In genomic region chr17:73782641-73783381, GRCh38 we compare ENCODE assay signal across 11 cellular contexts.
DNase-seq lines count a peak whose midpoint lies in the region; ATAC-seq and TF ChIP-seq lines count a peak whose summit lies in the region.
"Had no signal": no experiment of that assay in that cellular context is flagged by ENCODE, and none has a peak within 500 bp of the region (broad histone marks: within the 10 kb centered on the region; RNA-seq: fewer than 3 reads in every experiment).

No MANE protein-coding gene starts in this region.

- H4K20me1 ChIP-seq in HCT116 (ENCODE audit: insufficient read depth), result no peaks in the 10 kb centered on the region
- no peaks in the 10 kb centered on the region for H4K20me1 ChIP-seq in PC-3 (ENCODE audit: low read length)

- H3K36me3 ChIP-seq in HCT116 (ENCODE audit: control insufficient read depth in 1 of 2, insufficient read depth in 2 of 2, low read length in 2 of 2) (no peaks in the 10 kb centered on the region), PC-3 (ENCODE audit: low read depth, low read length) (no peaks in the 10 kb centered on the region), mucosa of descending colon (ENCODE audit: low read depth) (no peaks in the 10 kb centered on the region)

- H2AFZ ChIP-seq in HCT116 (ENCODE audit: low read depth, low read length, poor library complexity, severe bottlenecking), result no peak overlapping the region
- H2AFZ ChIP-seq in PC-3 (ENCODE audit: low read length), result no peak overlapping the region

- H3K9me3 ChIP-seq in HCT116 (ENCODE audit: control insufficient read depth in 1 of 2, insufficient read depth in 1 of 2, low read depth in 1 of 2, low read length in 2 of 2) (no peaks in the 10 kb centered on the region), PC-3 (ENCODE audit: low read length) (no peaks in the 10 kb centered on the region), mucosa of descending colon (no peaks in the 10 kb centered on the region)

- H3K4me3 ChIP-seq in HCT116 (replicated peaks in 1 of 2; ENCODE audit: low read depth in 1 of 2, low read length in 2 of 2) (no peak overlapping the region), PC-3 (ENCODE audit: low read length) (no peak overlapping the region), mucosa of descending colon (no peak overlapping the region)
- H3K4me3 ChIP-seq: coronary artery had no signal

- no peak for TF ChIP-seq POLR2A in HCT116 (IDR thresholded peaks at IDR 0.05; ENCODE audit: borderline replicate concordance, extremely low read depth, insufficient read depth, insufficient read length)

- RAD21 ChIA-PET in HCT116 (lab: Charles Lee; ENCODE audit: low non-redundant PET in 1 of 2, low total read pairs in 2 of 2, uncharacterized antibody in 2 of 2, unreplicated experiment in 2 of 2), result no interaction called here

- no peaks in the 10 kb centered on the region for H3K36me3 Mint-ChIP-seq in activated naive CD4-positive, alpha-beta T cell treated with anti-CD3 and anti-CD28 coated beads for 36 hours (ENCODE audit: low read depth)

- ATAC-seq in HCT116 (peak; percentile 87), PC-3 (no peak), mucosa of descending colon (peak; percentile 47), GM21717 (IDR thresholded peaks at IDR 0.05; ENCODE audit: unreplicated experiment) (no peak), GM21576 (IDR thresholded peaks at IDR 0.05; ENCODE audit: unreplicated experiment) (no peak)

- H3K79me2 ChIP-seq in HCT116 (ENCODE audit: insufficient read depth, low read length), result no peaks in the 10 kb centered on the region
- no peaks in the 10 kb centered on the region for H3K79me2 ChIP-seq in PC-3 (ENCODE audit: low read length)

- CTCF ChIA-PET in HCT116 (lab: Charles Lee) (interaction anchor here (0.6 to 1.7 kb wide), 8 partner anchors 9 to 354 kb away, joined by 3 to 6 read pairs (median 4); no protein-coding TSS in a partner anchor), PC-3 (lab: Charles Lee) (no interaction called here)
- CTCF ChIA-PET in activated naive CD4-positive, alpha-beta T cell treated with anti-CD3 and anti-CD28 coated beads for 36 hours (lab: Charles Lee), result interaction anchor here (0.9 kb wide), 1 partner anchor 353 kb away, joined by 5 read pairs; no protein-coding TSS in a partner anchor

- H3K27me3 ChIP-seq in HCT116 (ENCODE audit: insufficient read depth, low read length) (peaks cover 61% of the 10 kb centered on the region; the same call in 1 of the 2 replicates), PC-3 (ENCODE audit: low read length) (peaks cover 70% of the 10 kb centered on the region)

- H3K9me3 Mint-ChIP-seq in activated naive CD4-positive, alpha-beta T cell treated with anti-CD3 and anti-CD28 coated beads for 36 hours, result no peaks in the 10 kb centered on the region

- POLR2A ChIA-PET in HCT116 (lab: Charles Lee), result no interaction called here
- POLR2A ChIA-PET in PC-3 (lab: Charles Lee; ENCODE audit: unreplicated experiment), result no interaction called here

- DNase-seq in NCI-H2107 treated with DMSO at 0.1 percent for 48 hours (lab: John Stamatoyannopoulos, UW; ENCODE audit: unreplicated experiment) (peak; percentile 18), NCI-H2107 (lab: John Stamatoyannopoulos, UW) (no peak), HCT116 (ENCODE audit: low read depth, low spot score) (peak; percentile 74), PC-3 (peak; percentile 18), mucosa of descending colon (peak in 2 of 3 donors; percentile 32 to 53)
- DNase-seq in activated naive CD4-positive, alpha-beta T cell treated with anti-CD3 and anti-CD28 coated beads for 36 hours, result no peak
- DNase-seq: mesenchymal stem cell, NCI-H2227 treated with DMSO at 0.1 percent for 48 hours had no signal

- peaks cover 15% of the 10 kb centered on the region for H3K4me1 Mint-ChIP-seq in activated naive CD4-positive, alpha-beta T cell treated with anti-CD3 and anti-CD28 coated beads for 36 hours (ENCODE audit: low read depth)

- H3K4me1 ChIP-seq in HCT116 (ENCODE audit: control insufficient read depth in 1 of 2, insufficient read depth in 2 of 2, low read length in 2 of 2), result peaks cover 0 to 8% of the 10 kb centered on the region in 2 experiments; a peak in 2 of 4 replicates
- H3K4me1 ChIP-seq in PC-3 (ENCODE audit: insufficient read depth, low read length), result peaks cover 7% of the 10 kb centered on the region; the same call in 1 of the 2 replicates
- peaks cover 3% of the 10 kb centered on the region for H3K4me1 ChIP-seq in mucosa of descending colon (ENCODE audit: low read depth)

- no peak overlapping the region for H3K9ac ChIP-seq in HCT116 (ENCODE audit: low read length)
- no peak overlapping the region for H3K9ac ChIP-seq in PC-3 (ENCODE audit: low read length)

- H3F3A ChIP-seq in PC-3 (ENCODE audit: low read length, unreplicated experiment), result no peaks in the 10 kb centered on the region

- H3K4me3 Mint-ChIP-seq in activated naive CD4-positive, alpha-beta T cell treated with anti-CD3 and anti-CD28 coated beads for 36 hours, result no peak overlapping the region

- TF ChIP-seq CTCF in HCT116 (IDR thresholded peaks at IDR 0.05 in 2 of 3, conservative IDR thresholded peaks at IDR 0.05 in 1 of 3; ENCODE audit: borderline replicate concordance in 1 of 3, insufficient read depth in 1 of 3, low read depth in 2 of 3, low read length in 2 of 3), result peak; percentile 73 to 96 (median 91)
- TF ChIP-seq CTCF in PC-3 (conservative IDR thresholded peaks at IDR 0.05; ENCODE audit: low read depth, low read length), result peak; percentile 41
- TF ChIP-seq CTCF in mucosa of descending colon (IDR thresholded peaks at IDR 0.05), result no peak

- TF ChIP-seq RAD21 in HCT116 (IDR thresholded peaks at IDR 0.05; ENCODE audit: low read depth), result peak; percentile 86

- BruUV-seq in HCT116 (replicated peaks; lab: Mats Ljungman, UMichigan) (no TSS peak), PC-3 (replicated peaks; lab: Mats Ljungman, UMichigan) (no TSS peak)

- intact Hi-C loops in HCT116 (cut with micrococcal nuclease) (loop anchor here (1.0 to 10.0 kb wide), 4 partner anchors 126 to 528 kb away; no protein-coding TSS in a partner anchor), PC-3 (cut with micrococcal nuclease) (no loop called here), mucosa of descending colon (cut with DNase I, micrococcal nuclease) (no loop called here)
- intact Hi-C loops in activated naive CD4-positive, alpha-beta T cell treated with anti-CD3 and anti-CD28 coated beads for 36 hours (cut with micrococcal nuclease), result no loop called here

- no peaks in the 10 kb centered on the region for H3K27me3 Mint-ChIP-seq in activated naive CD4-positive, alpha-beta T cell treated with anti-CD3 and anti-CD28 coated beads for 36 hours (ENCODE audit: low read depth)

- no peak overlapping the region for H3K27ac ChIP-seq in HCT116 (ENCODE audit: low read depth, low read length)
- H3K27ac ChIP-seq in PC-3 (ENCODE audit: low read length), result no peak overlapping the region
- H3K27ac ChIP-seq: coronary artery had no signal

- H3K9me2 ChIP-seq in HCT116 (ENCODE audit: insufficient read depth), result no peaks in the 10 kb centered on the region
- no peaks in the 10 kb centered on the region for H3K9me2 ChIP-seq in PC-3 (replicated peaks; ENCODE audit: low read length)

- H3K4me2 ChIP-seq in HCT116 (ENCODE audit: low read length) (no peak overlapping the region), PC-3 (ENCODE audit: low read length) (no peak overlapping the region)

- H3K27ac Mint-ChIP-seq in activated naive CD4-positive, alpha-beta T cell treated with anti-CD3 and anti-CD28 coated beads for 36 hours, result no peak overlapping the region

TF ChIP-seq in HCT116, 20 proteins besides CTCF, POLR2A, EP300 and RAD21:
- TF ChIP-seq JUND (IDR thresholded peaks at IDR 0.05) (no peak), MAX (IDR thresholded peaks at IDR 0.05) (peak; percentile 55; the same call in 1 of the 2 replicates), TCF7L2 (IDR thresholded peaks at IDR 0.05; ENCODE audit: borderline replicate concordance, extremely low read depth, insufficient read depth, insufficient read length) (peak; percentile 64), EZH2 (IDR thresholded peaks at IDR 0.05) (no peak), SIN3A (IDR thresholded peaks at IDR 0.05; ENCODE audit: low read depth) (no peak), SP1 (IDR thresholded peaks at IDR 0.05; ENCODE audit: low read depth) (no peak), YY1 (IDR thresholded peaks at IDR 0.05; ENCODE audit: extremely low read depth, insufficient replicate concordance, low read depth, low read length) (no peak), ELF1 (IDR thresholded peaks at IDR 0.05; ENCODE audit: borderline replicate concordance, low read depth) (no peak), SRF (IDR thresholded peaks at IDR 0.05; ENCODE audit: low read depth) (no peak), ZNF274 (IDR thresholded peaks at IDR 0.05; ENCODE audit: low read depth, low read length) (no peak), CBX3 (IDR thresholded peaks at IDR 0.05; ENCODE audit: low read depth) (peak; percentile 66; the same call in 1 of the 2 replicates), CEBPB (IDR thresholded peaks at IDR 0.05; ENCODE audit: low read depth) (no peak)
- TF ChIP-seq, protein P1, sequence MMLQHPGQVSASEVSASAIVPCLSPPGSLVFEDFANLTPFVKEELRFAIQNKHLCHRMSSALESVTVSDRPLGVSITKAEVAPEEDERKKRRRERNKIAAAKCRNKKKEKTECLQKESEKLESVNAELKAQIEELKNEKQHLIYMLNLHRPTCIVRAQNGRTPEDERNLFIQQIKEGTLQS (IDR thresholded peaks at IDR 0.05), result no peak

Comparison
In these comparisons a context has a peak if more than half of its experiments do, and no peak if none do; other contexts are left out.
1. DNase-seq: peak in NCI-H2107 treated with DMSO at 0.1 percent for 48 hours (single experiment), HCT116 (single experiment), PC-3 (single experiment) and mucosa of descending colon (2 of 3); none in NCI-H2107 (single experiment) and activated naive CD4-positive, alpha-beta T cell treated with anti-CD3 and anti-CD28 coated beads for 36 hours (single experiment).
2. ATAC-seq: peak in HCT116 (single experiment) and mucosa of descending colon (single experiment); none in PC-3 (single experiment), GM21717 (single experiment) and GM21576 (single experiment).